In the genomic region with DNA sequence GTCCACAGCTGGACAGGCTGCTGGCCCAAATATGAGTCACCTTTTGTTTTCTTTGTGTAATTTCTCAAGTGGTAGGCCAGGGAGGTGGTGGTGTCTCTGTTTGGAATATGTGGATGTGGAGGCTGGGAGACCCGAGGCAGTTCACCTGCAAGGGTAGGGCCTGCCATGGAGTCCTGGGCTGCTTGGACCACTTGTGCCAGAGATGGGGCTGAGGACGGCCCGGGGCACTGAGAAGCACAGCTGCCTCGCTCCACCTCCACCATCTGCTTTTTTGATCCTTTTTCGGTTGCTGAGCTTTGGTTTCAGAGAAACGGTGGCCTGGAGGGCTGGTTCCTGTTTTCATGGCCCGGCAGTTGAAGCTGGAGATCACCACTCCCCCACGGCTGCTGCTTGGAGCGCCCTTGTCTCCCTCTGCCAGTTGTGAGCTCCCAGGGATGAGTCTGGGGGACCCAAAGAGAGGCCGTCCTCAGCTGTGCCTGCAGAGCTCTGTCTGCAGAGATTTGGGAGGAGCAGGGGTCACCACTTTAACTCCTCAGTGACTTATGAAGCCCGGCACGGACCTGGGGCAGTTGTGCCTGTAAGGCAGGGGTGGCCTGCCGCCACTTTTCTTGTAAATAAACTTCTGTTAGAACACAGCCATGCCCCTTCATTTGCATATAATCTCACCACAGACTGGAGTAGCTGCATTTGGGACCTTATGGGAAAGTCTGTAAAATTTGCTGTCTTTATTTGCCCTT, we compare ENCODE assay signal across 8 cellular contexts. TPM values are rescaled to one million over a fixed set of nuclear protein-coding genes. Genes with fewer than 3 reads are reported as not detected.
DNase-seq lines count a peak whose midpoint lies in the region; TF ChIP-seq lines count a peak whose summit lies in the region.

No MANE protein-coding gene starts in this region.

- no peaks in the 10 kb centered on the region for H3K9me3 ChIP-seq in breast epithelium

- no peaks in the 10 kb centered on the region for H3K27me3 Mint-ChIP-seq in activated CD4-positive, alpha-beta T cell treated with anti-CD3 and anti-CD28 coated beads, Interleukin-2, amount 10 ng/mL, durations not matched to agents 24 days and 14 days
- H3K27me3 Mint-ChIP-seq in osteocyte (ENCODE audit: unreplicated experiment), result no peaks in the 10 kb centered on the region

- H3K36me3 ChIP-seq in breast epithelium, result no peaks in the 10 kb centered on the region

- H3K27ac Mint-ChIP-seq in activated CD4-positive, alpha-beta T cell treated with anti-CD3 and anti-CD28 coated beads, Interleukin-2, amount 10 ng/mL, durations not matched to agents 24 days and 14 days, result peak overlapping the region; percentile 77
- H3K27ac Mint-ChIP-seq in osteocyte (ENCODE audit: unreplicated experiment), result peak overlapping the region; percentile 65

- H3K9me3 Mint-ChIP-seq in activated CD4-positive, alpha-beta T cell treated with anti-CD3 and anti-CD28 coated beads, Interleukin-2, amount 10 ng/mL, durations not matched to agents 24 days and 14 days, result no peaks in the 10 kb centered on the region
- H3K9me3 Mint-ChIP-seq in osteocyte (ENCODE audit: unreplicated experiment), result no peaks in the 10 kb centered on the region

- peaks cover 41% of the 10 kb centered on the region for H3K36me3 Mint-ChIP-seq in activated CD4-positive, alpha-beta T cell treated with anti-CD3 and anti-CD28 coated beads, Interleukin-2, amount 10 ng/mL, durations not matched to agents 24 days and 14 days (ENCODE audit: low read depth)
- H3K36me3 Mint-ChIP-seq in osteocyte (ENCODE audit: unreplicated experiment), result peaks cover 17% of the 10 kb centered on the region

- intact Hi-C loops in activated CD4-positive, alpha-beta T cell treated with anti-CD3 and anti-CD28 coated beads, Interleukin-2, amount 10 ng/mL, durations not matched to agents 24 days and 14 days (cut with micrococcal nuclease), result no loop called here
- intact Hi-C loops in breast epithelium (cut with DNase I; ENCODE audit: low total_unique reads), result no loop called here

- H3K4me1 Mint-ChIP-seq in activated CD4-positive, alpha-beta T cell treated with anti-CD3 and anti-CD28 coated beads, Interleukin-2, amount 10 ng/mL, durations not matched to agents 24 days and 14 days, result peaks cover 78% of the 10 kb centered on the region
- peaks cover 49% of the 10 kb centered on the region for H3K4me1 Mint-ChIP-seq in osteocyte (ENCODE audit: unreplicated experiment)

- H3K4me3 Mint-ChIP-seq in activated CD4-positive, alpha-beta T cell treated with anti-CD3 and anti-CD28 coated beads, Interleukin-2, amount 10 ng/mL, durations not matched to agents 24 days and 14 days, result peak overlapping the region; percentile 54
- H3K4me3 Mint-ChIP-seq in osteocyte (ENCODE audit: unreplicated experiment), result no peak overlapping the region

- DNase-seq in activated CD4-positive, alpha-beta T cell treated with anti-CD3 and anti-CD28 coated beads, Interleukin-2, amount 10 ng/mL, durations not matched to agents 24 days and 14 days, result no peak
- no peak for DNase-seq in activated CD4-positive, alpha-beta T cell treated with anti-CD3 and anti-CD28 coated beads for 4 hours
- peak; percentile 66 for DNase-seq in HCEC 1CT
- peak; percentile 95 for DNase-seq in NAMALWA (ENCODE audit: low spot score)
- DNase-seq in breast epithelium (ENCODE audit: low spot score in 2 of 2), result no peak
- no peak for DNase-seq in osteocyte (ENCODE audit: extremely low spot score, unreplicated experiment)
- DNase-seq in ecto neural progenitor cell (ENCODE audit: low spot score), result no peak
- no peak for DNase-seq in hippocampal formation (lab: John Stamatoyannopoulos, UW)

- TF ChIP-seq POLR2A in breast epithelium (IDR thresholded peaks at IDR 0.05), result no peak

- H3K4me3 ChIP-seq in breast epithelium, result no peak overlapping the region

- TF ChIP-seq CTCF in breast epithelium (IDR thresholded peaks at IDR 0.05) (no peak), osteocyte (IDR thresholded peaks at IDR 0.05) (no peak)

- no peaks in the 10 kb centered on the region for H3K27me3 ChIP-seq in breast epithelium

- H3K27ac ChIP-seq in breast epithelium, result peak overlapping the region; percentile 89 to 93

- H3K4me1 ChIP-seq in breast epithelium, result peaks cover 27 to 38% of the 10 kb centered on the region in 2 donors

RNA-seq across cellular contexts. Expression of a gene that starts 42.2 kb away (rescaled TPM):
- 68.7 and 74.6 TPM in 2 replicates for total RNA-seq in activated CD4-positive, alpha-beta T cell treated with anti-CD3 and anti-CD28 coated beads, Interleukin-2, amount 10 ng/mL, durations not matched to agents 24 days and 14 days
- 10 to 100 TPM; 26.9 to 32.8 (median 31.0) TPM for total RNA-seq in breast epithelium
- 17.8 and 20.0 TPM in 2 replicates for total RNA-seq in osteocyte

Comparison
In these comparisons a context has a peak if more than half of its experiments do, and no peak if none do; other contexts are left out.
1. DNase-seq: peak in HCEC 1CT (single experiment) and NAMALWA (single experiment); none in activated CD4-positive, alpha-beta T cell treated with anti-CD3 and anti-CD28 coated beads, Interleukin-2, amount 10 ng/mL, durations not matched to agents 24 days and 14 days (single experiment), activated CD4-positive, alpha-beta T cell treated with anti-CD3 and anti-CD28 coated beads for 4 hours (0 of 2), breast epithelium (0 of 2), osteocyte (single experiment), ecto neural progenitor cell (single experiment) and hippocampal formation (0 of 2).